1 cellular context compared by ENCODE assay signal in genomic region chr3:140956058-140956835, GRCh38.
TF ChIP-seq lines count a peak whose summit lies in the region.

No MANE protein-coding gene starts in this region.

TF ChIP-seq in IMR-90, 13 proteins besides CTCF, POLR2A, EP300 and RAD21 (continued from another document):
- no peak for TF ChIP-seq ELK1 (IDR thresholded peaks at IDR 0.05; ENCODE audit: borderline replicate concordance, low read depth, low read length)
- TF ChIP-seq SMC3 (IDR thresholded peaks at IDR 0.05; ENCODE audit: low read depth, low read length): no peak
- TF ChIP-seq MAFK (IDR thresholded peaks at IDR 0.05; ENCODE audit: low read depth, low read length): no peak
- no peak for TF ChIP-seq BHLHE40 (IDR thresholded peaks at IDR 0.05; ENCODE audit: low read depth, low read length)
